21 cellular contexts compared by ENCODE assay signal in the genomic region with DNA sequence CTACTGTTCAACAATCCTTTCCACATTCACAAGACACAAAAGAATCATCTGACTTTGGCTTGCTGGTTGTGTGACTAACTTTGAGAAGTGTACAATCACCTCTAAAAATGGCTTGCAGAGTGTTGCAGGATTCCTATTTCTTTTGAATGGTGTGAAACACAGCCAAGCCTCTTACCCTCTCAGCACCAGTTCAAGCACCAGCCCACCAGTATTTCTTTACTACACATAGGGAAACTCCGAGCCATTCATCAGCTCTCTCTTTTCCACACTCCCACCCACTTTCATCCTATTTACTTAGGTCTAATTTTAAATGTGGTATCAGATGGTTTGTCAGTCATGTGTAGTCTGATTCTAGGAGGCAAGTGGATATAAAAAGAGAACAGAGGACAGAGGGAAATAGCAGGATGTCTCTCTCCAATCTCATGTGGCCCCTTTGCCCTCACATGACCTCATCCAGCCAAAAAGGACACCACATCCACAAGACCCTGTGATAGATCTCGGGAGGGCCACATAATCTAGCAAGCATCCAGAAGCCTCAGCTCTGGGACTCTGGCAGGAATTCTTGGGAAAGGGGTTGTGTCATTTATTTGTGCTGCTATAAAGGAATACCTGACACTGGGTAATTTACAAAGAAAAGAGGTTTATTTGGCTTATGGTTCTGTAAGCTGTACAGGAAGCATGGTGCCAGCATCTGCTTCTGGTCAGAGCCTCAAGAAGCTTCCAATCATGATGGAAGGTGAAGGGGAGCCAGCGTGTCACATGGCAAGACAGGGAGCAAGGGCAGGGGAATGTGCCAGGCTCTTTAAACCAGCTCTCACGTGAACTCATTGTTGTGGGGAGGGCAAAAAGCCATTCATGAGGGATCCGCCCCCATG.
"Had no signal": no experiment of that assay in that cellular context is flagged by ENCODE, and none has a peak within 500 bp of the region (broad histone marks: within the 10 kb centered on the region; RNA-seq: fewer than 3 reads in every experiment).

No MANE protein-coding gene starts in this region.

- H3K4me1 ChIP-seq: colonic mucosa, foreskin keratinocyte, parathyroid adenoma, prostate gland, transverse colon had no signal

- H3K4me3 Mint-ChIP-seq: immature natural killer cell; natural killer cell treated with Interleukin-12 subunit alpha and Interleukin-12 subunit beta and Interleukin-15 and Interleukin-18, amount 100 ng/mL, for 72 hours; stimulated activated naive B cell treated with anti-CD40 and anti-IgM and Interleukin-4, amounts not matched to agents 10 μg/mL and 1 μg/mL and 100 μg/mL, for 72 hours; stimulated activated naive CD8-positive, alpha-beta T cell treated with anti-CD3 and anti-CD28 coated beads, Interleukin-15, amount 100 ng/mL, for 72 hours had no signal

- H3K9me3 ChIP-seq: colonic mucosa, mucosa of descending colon, prostate gland, thoracic aorta, transverse colon had no signal

- H3K27ac ChIP-seq: colonic mucosa, foreskin keratinocyte, parathyroid adenoma, prostate gland, skin epidermis, thoracic aorta, transverse colon had no signal

- H3K27me3 Mint-ChIP-seq: stimulated activated naive B cell treated with anti-CD40 and anti-IgM and Interleukin-4, amounts not matched to agents 10 μg/mL and 1 μg/mL and 100 μg/mL, for 72 hours; stimulated activated naive CD8-positive, alpha-beta T cell treated with anti-CD3 and anti-CD28 coated beads, Interleukin-15, amount 100 ng/mL, for 72 hours had no signal

- H3K36me3 ChIP-seq: colonic mucosa, prostate gland, thoracic aorta, transverse colon had no signal

- H3K27me3 ChIP-seq: colonic mucosa, foreskin keratinocyte, transverse colon had no signal

- H3K4me3 ChIP-seq: colonic mucosa, mucosa of descending colon, prostate gland, skin epidermis, thoracic aorta, transverse colon had no signal

- ATAC-seq: foreskin keratinocyte; natural killer cell treated with Interleukin-12 subunit alpha and Interleukin-12 subunit beta and Interleukin-15 and Interleukin-18, amount 100 ng/mL, for 72 hours; sciatic nerve; stimulated activated naive B cell treated with anti-CD40 and anti-IgM and Interleukin-4, amounts not matched to agents 10 μg/mL and 1 μg/mL and 100 μg/mL, for 72 hours; stimulated activated naive CD8-positive, alpha-beta T cell treated with anti-CD3 and anti-CD28 coated beads, Interleukin-15, amount 100 ng/mL, for 72 hours had no signal

- H3K4me1 Mint-ChIP-seq: immature natural killer cell; stimulated activated naive B cell treated with anti-CD40 and anti-IgM and Interleukin-4, amounts not matched to agents 10 μg/mL and 1 μg/mL and 100 μg/mL, for 72 hours; stimulated activated naive CD8-positive, alpha-beta T cell treated with anti-CD3 and anti-CD28 coated beads, Interleukin-15, amount 100 ng/mL, for 72 hours had no signal

- DNase-seq: cerebellar nuclear complex; colonic mucosa; dermis blood vessel endothelial cell; erythroblast; foreskin keratinocyte; immature natural killer cell; kidney; left colon; mammary epithelial cell; stimulated activated CD4-positive, alpha-beta T cell treated with anti-CD3 and anti-CD28 coated beads, Interleukin-2, amount 100 ng/mL, for 24 hours; stimulated activated CD4-positive, alpha-beta T cell treated with anti-CD3 and anti-CD28 coated beads, Interleukin-4, amount 100 ng/mL, for 4 hours; stimulated activated naive B cell treated with anti-CD40 and anti-IgM and Interleukin-4, amounts not matched to agents 10 μg/mL and 1 μg/mL and 100 μg/mL, for 72 hours; stimulated activated naive CD8-positive, alpha-beta T cell treated with anti-CD3 and anti-CD28 coated beads, Interleukin-15, amount 100 ng/mL, for 72 hours; transverse colon had no signal

- H3K27ac Mint-ChIP-seq: immature natural killer cell; natural killer cell treated with Interleukin-12 subunit alpha and Interleukin-12 subunit beta and Interleukin-15 and Interleukin-18, amount 100 ng/mL, for 72 hours; stimulated activated naive B cell treated with anti-CD40 and anti-IgM and Interleukin-4, amounts not matched to agents 10 μg/mL and 1 μg/mL and 100 μg/mL, for 72 hours; stimulated activated naive CD8-positive, alpha-beta T cell treated with anti-CD3 and anti-CD28 coated beads, Interleukin-15, amount 100 ng/mL, for 72 hours had no signal

- H3K36me3 Mint-ChIP-seq: immature natural killer cell; natural killer cell treated with Interleukin-12 subunit alpha and Interleukin-12 subunit beta and Interleukin-15 and Interleukin-18, amount 100 ng/mL, for 72 hours; stimulated activated naive B cell treated with anti-CD40 and anti-IgM and Interleukin-4, amounts not matched to agents 10 μg/mL and 1 μg/mL and 100 μg/mL, for 72 hours had no signal
